Comparison of ENCODE assay signal across 23 cellular contexts in the genomic region with DNA sequence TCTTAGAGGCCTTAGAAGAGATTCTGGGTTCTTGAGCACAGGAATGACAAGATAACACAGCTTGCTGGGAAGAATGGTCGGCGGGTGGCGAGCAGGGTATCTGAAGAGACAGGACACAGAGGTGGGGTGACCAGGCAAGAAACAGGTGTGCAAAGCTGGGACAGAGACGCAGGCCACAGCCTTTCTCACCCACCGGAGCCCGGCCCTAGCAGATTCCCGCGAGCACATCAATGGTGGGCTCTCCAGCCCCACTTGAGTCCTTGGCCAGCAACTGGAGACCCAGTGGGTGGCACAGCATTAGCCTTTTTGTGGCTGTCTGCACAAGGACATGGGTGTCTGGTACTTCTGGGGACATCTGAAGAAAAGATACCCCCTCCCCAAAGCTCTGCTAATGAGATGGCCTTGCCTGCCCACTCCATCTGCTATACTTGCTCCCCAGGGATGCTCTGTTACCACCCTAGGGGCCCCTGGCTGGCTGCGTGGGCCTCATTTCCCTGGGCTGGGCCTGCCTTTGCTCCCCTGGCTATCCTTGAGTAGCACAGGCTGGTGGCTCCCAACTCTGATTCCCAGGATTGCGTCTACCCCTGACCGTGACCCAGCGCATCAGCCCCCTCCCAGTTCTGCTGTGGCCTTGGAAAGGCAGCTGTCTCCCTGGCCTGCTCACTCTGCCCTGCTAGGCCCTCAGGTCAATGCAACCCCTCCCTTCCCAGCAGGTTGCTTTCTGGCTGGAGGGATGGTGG.
DNase-seq lines count a peak whose midpoint lies in the region; ATAC-seq lines count a peak whose summit lies in the region.
"Had no signal": no experiment of that assay in that cellular context is flagged by ENCODE, and none has a peak within 500 bp of the region (broad histone marks: within the 10 kb centered on the region; RNA-seq: fewer than 3 reads in every experiment).

No MANE protein-coding gene starts in this region.

- peak overlapping the region; percentile 93 for H3K27ac Mint-ChIP-seq in activated T-helper 2 cell treated with anti-CD3 and anti-CD28 coated beads, Interferon-gamma antibody, Interleukin-2, Interleukin-4, amounts not matched to agents 10 μg/mL and 5 μg/mL and 100 μg/mL, durations not matched to agents 14 hours and 24 hours and 36 hours
- H3K27ac Mint-ChIP-seq in immature natural killer cell, result no peak overlapping the region
- H3K27ac Mint-ChIP-seq: nephron progenitor cell had no signal

- ATAC-seq in HG03175 (IDR thresholded peaks at IDR 0.05; ENCODE audit: unreplicated experiment), result no peak
- ATAC-seq in HG03439 (IDR thresholded peaks at IDR 0.05; ENCODE audit: unreplicated experiment), result no peak
- ATAC-seq: Panc1, right lobe of liver had no signal

- H3K27me3 Mint-ChIP-seq in activated T-helper 2 cell treated with anti-CD3 and anti-CD28 coated beads, Interferon-gamma antibody, Interleukin-2, Interleukin-4, amounts not matched to agents 10 μg/mL and 5 μg/mL and 100 μg/mL, durations not matched to agents 14 hours and 24 hours and 36 hours (ENCODE audit: low read depth), result no peaks in the 10 kb centered on the region
- peaks cover 4 to 18% (median 5%) of the 10 kb centered on the region in 3 donors for H3K27me3 Mint-ChIP-seq in immature natural killer cell (ENCODE audit: low read depth in 3 of 3)

- no peak overlapping the region for H3K9ac ChIP-seq in BLaER1 treated with 17β-estradiol and CSF1 and Interleukin-3, amounts not matched to agents 10 nM and 100 nM

- no peak overlapping the region for H3K4me3 ChIP-seq in BLaER1 treated with 17β-estradiol and CSF1 and Interleukin-3, amounts not matched to agents 10 nM and 100 nM
- H3K4me3 ChIP-seq: cardiac muscle cell, right lobe of liver had no signal

- peak overlapping the region; percentile 6 to 77 (median 55); a peak in 21 of 22 replicates for H3K4me2 ChIP-seq in BLaER1 treated with 17β-estradiol and CSF1 and Interleukin-3, amounts not matched to agents 10 nM and 100 nM

- H3K36me3 Mint-ChIP-seq in activated T-helper 2 cell treated with anti-CD3 and anti-CD28 coated beads, Interferon-gamma antibody, Interleukin-2, Interleukin-4, amounts not matched to agents 10 μg/mL and 5 μg/mL and 100 μg/mL, durations not matched to agents 14 hours and 24 hours and 36 hours (ENCODE audit: low read depth), result no peaks in the 10 kb centered on the region
- no peaks in the 10 kb centered on the region for H3K36me3 Mint-ChIP-seq in immature natural killer cell

- H3K27me3 ChIP-seq in BLaER1 treated with 17β-estradiol and CSF1 and Interleukin-3, amounts not matched to agents 10 nM and 100 nM, result no peaks in the 10 kb centered on the region
- H3K27me3 ChIP-seq: cardiac muscle cell, right lobe of liver had no signal

- peaks cover 63% of the 10 kb centered on the region for H3K4me1 Mint-ChIP-seq in activated T-helper 2 cell treated with anti-CD3 and anti-CD28 coated beads, Interferon-gamma antibody, Interleukin-2, Interleukin-4, amounts not matched to agents 10 μg/mL and 5 μg/mL and 100 μg/mL, durations not matched to agents 14 hours and 24 hours and 36 hours (ENCODE audit: low read depth)
- H3K4me1 Mint-ChIP-seq in immature natural killer cell, result no peaks in the 10 kb centered on the region

- intact Hi-C loops in activated T-helper 2 cell treated with anti-CD3 and anti-CD28 coated beads, Interferon-gamma antibody, Interleukin-2, Interleukin-4, amounts not matched to agents 10 μg/mL and 5 μg/mL and 100 μg/mL, durations not matched to agents 14 hours and 24 hours and 36 hours (cut with micrococcal nuclease), result loop anchor here (2.0 kb wide), 1 partner anchor 14 kb away; no protein-coding TSS in a partner anchor

- H3K9me3 ChIP-seq in BLaER1 treated with 17β-estradiol and CSF1 and Interleukin-3, amounts not matched to agents 10 nM and 100 nM (replicated peaks in 1 of 11), result peaks cover 0 to 4% (median 0%) of the 10 kb centered on the region in 11 experiments; a peak in 3 of 22 replicates
- H3K9me3 ChIP-seq: right lobe of liver had no signal

- no peaks in the 10 kb centered on the region for H3K36me3 ChIP-seq in BLaER1 treated with 17β-estradiol and CSF1 and Interleukin-3, amounts not matched to agents 10 nM and 100 nM
- H3K36me3 ChIP-seq: cardiac muscle cell, right lobe of liver had no signal

- peak overlapping the region in 3 of 11 experiments; percentile 13 to 43 (median 36); a peak in 2 of 22 replicates for H3K27ac ChIP-seq in BLaER1 treated with 17β-estradiol and CSF1 and Interleukin-3, amounts not matched to agents 10 nM and 100 nM
- H3K27ac ChIP-seq: cardiac muscle cell, right lobe of liver had no signal

- no peaks in the 10 kb centered on the region for H4K20me1 ChIP-seq in BLaER1 treated with 17β-estradiol and CSF1 and Interleukin-3, amounts not matched to agents 10 nM and 100 nM

- H3K4me1 ChIP-seq in BLaER1 treated with 17β-estradiol and CSF1 and Interleukin-3, amounts not matched to agents 10 nM and 100 nM, result peaks cover 36 to 75% (median 63%) of the 10 kb centered on the region in 10 experiments
- H3K4me1 ChIP-seq: right lobe of liver had no signal

- DNase-seq in NCI-H82 (lab: John Stamatoyannopoulos, UW), result peak; percentile 59
- DNase-seq in NCI-H82 treated with DMSO at 0.1 percent for 48 hours (lab: John Stamatoyannopoulos, UW; ENCODE audit: unreplicated experiment), result no peak
- no peak for DNase-seq in activated T-helper 2 cell treated with anti-CD3 and anti-CD28 coated beads, Interferon-gamma antibody, Interleukin-2, Interleukin-4, amounts not matched to agents 10 μg/mL and 5 μg/mL and 100 μg/mL, durations not matched to agents 14 hours and 24 hours and 36 hours (ENCODE audit: low spot score)
- DNase-seq in mesenteric fat pad (ENCODE audit: low spot score), result peak; percentile 87
- DNase-seq in immature natural killer cell, result no peak
- DNase-seq: activated CD4-positive, alpha-beta T cell treated with anti-CD3 and anti-CD28 coated beads for 4 hours; activated effector memory CD4-positive, alpha-beta T cell treated with Interleukin-2 at 50 U/mL for 16 hours; anterior cingulate cortex; dermis blood vessel endothelial cell; DMS79; GOT3; islet precursor cell; KG1; NCI-H1694; NCI-H524; nephron progenitor cell; right lobe of liver; SIG-M5 had no signal

- H3K4me3 Mint-ChIP-seq in activated T-helper 2 cell treated with anti-CD3 and anti-CD28 coated beads, Interferon-gamma antibody, Interleukin-2, Interleukin-4, amounts not matched to agents 10 μg/mL and 5 μg/mL and 100 μg/mL, durations not matched to agents 14 hours and 24 hours and 36 hours (ENCODE audit: low read depth), result no peak overlapping the region
- no peak overlapping the region for H3K4me3 Mint-ChIP-seq in immature natural killer cell
- H3K4me3 Mint-ChIP-seq: nephron progenitor cell had no signal

- no peaks in the 10 kb centered on the region for H3K9me3 Mint-ChIP-seq in activated T-helper 2 cell treated with anti-CD3 and anti-CD28 coated beads, Interferon-gamma antibody, Interleukin-2, Interleukin-4, amounts not matched to agents 10 μg/mL and 5 μg/mL and 100 μg/mL, durations not matched to agents 14 hours and 24 hours and 36 hours
- H3K9me3 Mint-ChIP-seq in immature natural killer cell, result no peaks in the 10 kb centered on the region
- H3K9me3 Mint-ChIP-seq: nephron progenitor cell had no signal

Comparison
In these comparisons a context has a peak if more than half of its experiments do, and no peak if none do; other contexts are left out.
1. DNase-seq: peak in NCI-H82 (single experiment) and mesenteric fat pad (single experiment); none in NCI-H82 treated with DMSO at 0.1 percent for 48 hours (single experiment), activated T-helper 2 cell treated with anti-CD3 and anti-CD28 coated beads, Interferon-gamma antibody, Interleukin-2, Interleukin-4, amounts not matched to agents 10 μg/mL and 5 μg/mL and 100 μg/mL, durations not matched to agents 14 hours and 24 hours and 36 hours (single experiment) and immature natural killer cell (0 of 3).